In the genomic region with DNA sequence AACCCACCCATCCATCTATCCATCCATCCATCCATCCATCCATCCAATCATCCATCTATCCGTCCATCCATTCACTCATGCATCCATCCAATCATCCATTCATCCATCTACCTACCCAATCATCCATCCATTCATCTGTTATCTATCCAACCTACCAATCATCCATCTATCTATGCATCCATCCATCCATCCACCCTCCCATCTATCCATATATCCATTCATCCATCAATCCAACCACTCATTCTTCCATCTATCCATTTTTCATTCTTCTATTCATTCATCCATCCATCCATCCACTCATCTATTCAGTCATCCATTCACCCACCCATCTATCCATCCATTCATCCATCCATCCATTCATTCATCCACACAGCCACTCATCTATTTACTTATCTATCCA, we compare ENCODE assay signal across 3 cellular contexts.
TF ChIP-seq lines count a peak whose summit lies in the region.

No MANE protein-coding gene starts in this region.

TF ChIP-seq in HEK293, 187 proteins besides CTCF, POLR2A, EP300 and RAD21:
- TF ChIP-seq, protein P1, sequence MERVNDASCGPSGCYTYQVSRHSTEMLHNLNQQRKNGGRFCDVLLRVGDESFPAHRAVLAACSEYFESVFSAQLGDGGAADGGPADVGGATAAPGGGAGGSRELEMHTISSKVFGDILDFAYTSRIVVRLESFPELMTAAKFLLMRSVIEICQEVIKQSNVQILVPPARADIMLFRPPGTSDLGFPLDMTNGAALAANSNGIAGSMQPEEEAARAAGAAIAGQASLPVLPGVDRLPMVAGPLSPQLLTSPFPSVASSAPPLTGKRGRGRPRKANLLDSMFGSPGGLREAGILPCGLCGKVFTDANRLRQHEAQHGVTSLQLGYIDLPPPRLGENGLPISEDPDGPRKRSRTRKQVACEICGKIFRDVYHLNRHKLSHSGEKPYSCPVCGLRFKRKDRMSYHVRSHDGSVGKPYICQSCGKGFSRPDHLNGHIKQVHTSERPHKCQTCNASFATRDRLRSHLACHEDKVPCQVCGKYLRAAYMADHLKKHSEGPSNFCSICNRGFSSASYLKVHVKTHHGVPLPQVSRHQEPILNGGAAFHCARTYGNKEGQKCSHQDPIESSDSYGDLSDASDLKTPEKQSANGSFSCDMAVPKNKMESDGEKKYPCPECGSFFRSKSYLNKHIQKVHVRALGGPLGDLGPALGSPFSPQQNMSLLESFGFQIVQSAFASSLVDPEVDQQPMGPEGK (tag by site-specific recombination; IDR thresholded peaks at IDR 0.05): no peak
- TF ChIP-seq ZNF416 (tag by site-specific recombination; IDR thresholded peaks at IDR 0.05) (no peak), ZNF837 (tag by site-specific recombination; IDR thresholded peaks at IDR 0.05) (no peak), RBAK (tag by site-specific recombination; IDR thresholded peaks at IDR 0.05) (no peak), GLI4 (tag by site-specific recombination; IDR thresholded peaks at IDR 0.05) (no peak), ZNF366 (tag by site-specific recombination; conservative IDR thresholded peaks at IDR 0.05) (peak; percentile 44), ZFP3 (tag by site-specific recombination; IDR thresholded peaks at IDR 0.05; ENCODE audit: low read depth) (no peak), EGR2 (tag by site-specific recombination; IDR thresholded peaks at IDR 0.05; ENCODE audit: low read depth) (no peak), ZBTB17 (tag by site-specific recombination; IDR thresholded peaks at IDR 0.05) (peak; percentile 95), ZSCAN30 (tag by site-specific recombination; IDR thresholded peaks at IDR 0.05) (no peak), ZNF629 (tag by site-specific recombination; IDR thresholded peaks at IDR 0.05) (no peak), BCL11B (tag by site-specific recombination; IDR thresholded peaks at IDR 0.05; ENCODE audit: low read depth) (no peak), ZNF768 (tag by site-specific recombination; IDR thresholded peaks at IDR 0.05) (no peak), ZNF791 (tag by site-specific recombination; IDR thresholded peaks at IDR 0.05) (no peak)
- TF ChIP-seq, protein P2, sequence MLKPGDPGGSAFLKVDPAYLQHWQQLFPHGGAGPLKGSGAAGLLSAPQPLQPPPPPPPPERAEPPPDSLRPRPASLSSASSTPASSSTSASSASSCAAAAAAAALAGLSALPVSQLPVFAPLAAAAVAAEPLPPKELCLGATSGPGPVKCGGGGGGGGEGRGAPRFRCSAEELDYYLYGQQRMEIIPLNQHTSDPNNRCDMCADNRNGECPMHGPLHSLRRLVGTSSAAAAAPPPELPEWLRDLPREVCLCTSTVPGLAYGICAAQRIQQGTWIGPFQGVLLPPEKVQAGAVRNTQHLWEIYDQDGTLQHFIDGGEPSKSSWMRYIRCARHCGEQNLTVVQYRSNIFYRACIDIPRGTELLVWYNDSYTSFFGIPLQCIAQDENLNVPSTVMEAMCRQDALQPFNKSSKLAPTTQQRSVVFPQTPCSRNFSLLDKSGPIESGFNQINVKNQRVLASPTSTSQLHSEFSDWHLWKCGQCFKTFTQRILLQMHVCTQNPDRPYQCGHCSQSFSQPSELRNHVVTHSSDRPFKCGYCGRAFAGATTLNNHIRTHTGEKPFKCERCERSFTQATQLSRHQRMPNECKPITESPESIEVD (tag by site-specific recombination; IDR thresholded peaks at IDR 0.05): no peak

TF ChIP-seq in IMR-90, 13 proteins besides CTCF, POLR2A, EP300 and RAD21:
- TF ChIP-seq, protein P3, sequence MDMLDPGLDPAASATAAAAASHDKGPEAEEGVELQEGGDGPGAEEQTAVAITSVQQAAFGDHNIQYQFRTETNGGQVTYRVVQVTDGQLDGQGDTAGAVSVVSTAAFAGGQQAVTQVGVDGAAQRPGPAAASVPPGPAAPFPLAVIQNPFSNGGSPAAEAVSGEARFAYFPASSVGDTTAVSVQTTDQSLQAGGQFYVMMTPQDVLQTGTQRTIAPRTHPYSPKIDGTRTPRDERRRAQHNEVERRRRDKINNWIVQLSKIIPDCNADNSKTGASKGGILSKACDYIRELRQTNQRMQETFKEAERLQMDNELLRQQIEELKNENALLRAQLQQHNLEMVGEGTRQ (IDR thresholded peaks at IDR 0.05; ENCODE audit: low read depth, low read length): no peak
- TF ChIP-seq RCOR1 (IDR thresholded peaks at IDR 0.05; ENCODE audit: insufficient replicate concordance, low read length) (no peak), CEBPB (IDR thresholded peaks at IDR 0.05; ENCODE audit: low read depth, low read length) (no peak), MAZ (IDR thresholded peaks at IDR 0.05; ENCODE audit: borderline replicate concordance, low read depth, low read length) (no peak), NFE2L2 (IDR thresholded peaks at IDR 0.05; ENCODE audit: low read depth, low read length) (no peak), CHD1 (IDR thresholded peaks at IDR 0.05; ENCODE audit: low read depth, low read length) (no peak), FOS (IDR thresholded peaks at IDR 0.05; ENCODE audit: low read depth, low read length) (no peak), RFX5 (IDR thresholded peaks at IDR 0.05; ENCODE audit: low read depth, low read length) (no peak), SMC3 (IDR thresholded peaks at IDR 0.05; ENCODE audit: low read depth, low read length) (no peak), BHLHE40 (IDR thresholded peaks at IDR 0.05; ENCODE audit: low read depth, low read length) (no peak), ELK1 (IDR thresholded peaks at IDR 0.05; ENCODE audit: borderline replicate concordance, low read depth, low read length) (no peak), MAFK (IDR thresholded peaks at IDR 0.05; ENCODE audit: low read depth, low read length) (no peak), MXI1 (IDR thresholded peaks at IDR 0.05; ENCODE audit: borderline replicate concordance, low read depth, low read length) (no peak)

TF ChIP-seq in H1, 55 proteins besides CTCF, POLR2A, EP300 and RAD21:
- no peak for TF ChIP-seq JUND (IDR thresholded peaks at IDR 0.05; ENCODE audit: low read length)
- no peak for TF ChIP-seq RFX5 (IDR thresholded peaks at IDR 0.05; ENCODE audit: borderline replicate concordance, low read depth, low read length)
- no peak for TF ChIP-seq GTF2F1 (IDR thresholded peaks at IDR 0.05; ENCODE audit: borderline replicate concordance, low read depth, low read length)
- no peak for TF ChIP-seq E2F6 (IDR thresholded peaks at IDR 0.05)
- TF ChIP-seq ZNF274 (IDR thresholded peaks at IDR 0.05; ENCODE audit: borderline replicate concordance, extremely low read depth, low read length): no peak
- TF ChIP-seq NRF1 (IDR thresholded peaks at IDR 0.05; ENCODE audit: low read depth, low read length): no peak
- no peak for TF ChIP-seq TBP (IDR thresholded peaks at IDR 0.05; ENCODE audit: low read depth, low read length)
- no peak for TF ChIP-seq TCF12 (IDR thresholded peaks at IDR 0.05; ENCODE audit: low read depth, low read length)
- no peak for TF ChIP-seq HDAC6 (IDR thresholded peaks at IDR 0.05; ENCODE audit: low read depth, low read length)
- no peak for TF ChIP-seq ATF3 (IDR thresholded peaks at IDR 0.05; ENCODE audit: insufficient read depth, low read depth, low read length)
- no peak for TF ChIP-seq EGR1 (IDR thresholded peaks at IDR 0.05; ENCODE audit: borderline replicate concordance, low read depth, low read length)
- no peak for TF ChIP-seq SRF (IDR thresholded peaks at IDR 0.05; ENCODE audit: low read depth, low read length)
- no peak for TF ChIP-seq CHD2 (IDR thresholded peaks at IDR 0.05; ENCODE audit: low read length)
- TF ChIP-seq PHF8 (conservative IDR thresholded peaks at IDR 0.05; ENCODE audit: low read depth, low read length): no peak
- no peak for TF ChIP-seq CHD1 (IDR thresholded peaks at IDR 0.05; ENCODE audit: low read depth, low read length)
- TF ChIP-seq, protein P3 (IDR thresholded peaks at IDR 0.05; ENCODE audit: low read length): no peak
- no peak for TF ChIP-seq POLR2AphosphoS5 (IDR thresholded peaks at IDR 0.05; ENCODE audit: low read depth, low read length)
- no peak for TF ChIP-seq YY1 (IDR thresholded peaks at IDR 0.05; ENCODE audit: low read depth, low read length)
- no peak for TF ChIP-seq SIRT6 (IDR thresholded peaks at IDR 0.05; ENCODE audit: low read length)
- no peak for TF ChIP-seq MAFK (IDR thresholded peaks at IDR 0.05; ENCODE audit: low read depth, low read length)
